In the genomic region with DNA sequence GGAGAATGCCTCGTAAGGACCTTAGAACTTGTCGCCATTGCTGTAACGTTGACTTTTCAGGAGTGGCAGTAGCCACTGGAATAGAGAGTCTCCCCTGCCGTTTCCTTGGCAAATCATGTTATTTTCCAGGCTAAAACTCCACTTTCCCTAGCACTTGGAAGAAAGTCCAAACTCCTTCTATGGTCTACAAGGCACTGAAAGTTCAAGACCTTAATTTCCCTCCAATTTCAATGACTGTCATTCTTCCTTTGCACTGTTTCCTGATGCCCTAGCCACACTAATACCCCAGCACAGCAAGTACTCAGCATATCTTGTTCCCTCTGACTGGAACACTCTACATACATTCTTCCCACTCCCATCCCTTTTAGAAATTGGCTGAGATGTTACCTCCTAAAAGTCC, we compare ENCODE assay signal across 8 cellular contexts. TPM values are rescaled to one million over a fixed set of nuclear protein-coding genes. Genes with fewer than 3 reads are reported as not detected.
DNase-seq lines count a peak whose midpoint lies in the region; ATAC-seq and TF ChIP-seq lines count a peak whose summit lies in the region.

No MANE protein-coding gene starts in this region.

- H3K4me3 ChIP-seq in astrocyte of the spinal cord (ENCODE audit: low read depth, low read length), result peak overlapping the region; percentile 85
- H3K4me3 ChIP-seq in upper lobe of left lung, result peak overlapping the region in 3 of 4 donors; percentile 84 to 92 (median 86)

- H3K4me1 Mint-ChIP-seq in activated naive CD4-positive, alpha-beta T cell treated with anti-CD3 and anti-CD28 coated beads, Interleukin-2, amount 10 ng/mL, durations not matched to agents 7 days and 5 days, result peaks cover 30% of the 10 kb centered on the region
- H3K4me1 Mint-ChIP-seq in memory B cell, result peaks cover 24% of the 10 kb centered on the region

- CTCF ChIA-PET in activated naive CD4-positive, alpha-beta T cell treated with anti-CD3 and anti-CD28 coated beads, Interleukin-2, amount 10 ng/mL, durations not matched to agents 7 days and 5 days (lab: Charles Lee), result no interaction called here

- peaks cover 3% of the 10 kb centered on the region for H3K36me3 Mint-ChIP-seq in activated naive CD4-positive, alpha-beta T cell treated with anti-CD3 and anti-CD28 coated beads, Interleukin-2, amount 10 ng/mL, durations not matched to agents 7 days and 5 days
- no peaks in the 10 kb centered on the region for H3K36me3 Mint-ChIP-seq in memory B cell

- H3K27me3 ChIP-seq in upper lobe of left lung, result no peaks in the 10 kb centered on the region

- TF ChIP-seq CTCF in astrocyte of the spinal cord (IDR thresholded peaks at IDR 0.05; ENCODE audit: low read depth, low read length) (no peak), upper lobe of left lung (IDR thresholded peaks at IDR 0.05) (no peak)

- TF ChIP-seq EP300 in upper lobe of left lung (IDR thresholded peaks at IDR 0.05), result no peak

- no peak for DNase-seq in activated naive CD4-positive, alpha-beta T cell treated with anti-CD3 and anti-CD28 coated beads, Interleukin-2, amount 10 ng/mL, durations not matched to agents 7 days and 5 days
- no peak for DNase-seq in activated naive CD4-positive, alpha-beta T cell treated with Interleukin-2 at 50 U/mL for 16 hours
- DNase-seq in astrocyte of the spinal cord (ENCODE audit: low read depth, low spot score) (no peak), memory B cell (ENCODE audit: low spot score in 2 of 2) (no peak), upper lobe of left lung (no peak), activated gamma-delta T cell treated with Interleukin-2 at 50 U/mL for 16 hours (no peak), NCI-H187 treated with DMSO at 0.1 percent for 48 hours (lab: John Stamatoyannopoulos, UW) (no peak)

- peak overlapping the region; percentile 96 for H3K4me3 Mint-ChIP-seq in activated naive CD4-positive, alpha-beta T cell treated with anti-CD3 and anti-CD28 coated beads, Interleukin-2, amount 10 ng/mL, durations not matched to agents 7 days and 5 days
- H3K4me3 Mint-ChIP-seq in memory B cell, result peak overlapping the region; percentile 99

- WGBS in upper lobe of left lung, 2 donors, result 67 to 77% methylated on average over 4 of the region's 4 CpGs

- peaks cover 11% of the 10 kb centered on the region for H3K27me3 Mint-ChIP-seq in activated naive CD4-positive, alpha-beta T cell treated with anti-CD3 and anti-CD28 coated beads, Interleukin-2, amount 10 ng/mL, durations not matched to agents 7 days and 5 days
- H3K27me3 Mint-ChIP-seq in memory B cell, result no peaks in the 10 kb centered on the region

- no peaks in the 10 kb centered on the region for H3K9me3 Mint-ChIP-seq in activated naive CD4-positive, alpha-beta T cell treated with anti-CD3 and anti-CD28 coated beads, Interleukin-2, amount 10 ng/mL, durations not matched to agents 7 days and 5 days
- no peaks in the 10 kb centered on the region for H3K9me3 Mint-ChIP-seq in memory B cell

- H3K9me3 ChIP-seq in upper lobe of left lung, result no peaks in the 10 kb centered on the region

- no peak overlapping the region for H3K27ac Mint-ChIP-seq in activated naive CD4-positive, alpha-beta T cell treated with anti-CD3 and anti-CD28 coated beads, Interleukin-2, amount 10 ng/mL, durations not matched to agents 7 days and 5 days
- H3K27ac Mint-ChIP-seq in memory B cell, result peak overlapping the region; percentile 96

- in situ Hi-C loops in astrocyte of the spinal cord (cut with HindIII; ENCODE audit: low sequenced_read_pairs), result no loop called here

- peaks cover 21 to 31% (median 22%) of the 10 kb centered on the region in 4 donors for H3K4me1 ChIP-seq in upper lobe of left lung

- no peak for TF ChIP-seq POLR2A in upper lobe of left lung (IDR thresholded peaks at IDR 0.05)

- H3K36me3 ChIP-seq in upper lobe of left lung, result no peaks in the 10 kb centered on the region

- ATAC-seq in memory B cell (ENCODE audit: low read depth) (no peak), upper lobe of left lung (ENCODE audit: low FRiP score in 2 of 2) (no peak), GM21576 (IDR thresholded peaks at IDR 0.05; ENCODE audit: unreplicated experiment) (no peak)

- H3K27ac ChIP-seq in upper lobe of left lung, result peak overlapping the region; percentile 88 to 91 (median 90)

RNA-seq across cellular contexts. Expression of a gene that starts 1.8 kb away (rescaled TPM):
- 10 to 100 TPM in 2 of 6 donors, 1 to 10 TPM in 4; 2.6 to 18.0 (median 9.5) TPM for total RNA-seq in upper lobe of left lung
